8 cellular contexts compared by ENCODE assay signal in the genomic region with DNA sequence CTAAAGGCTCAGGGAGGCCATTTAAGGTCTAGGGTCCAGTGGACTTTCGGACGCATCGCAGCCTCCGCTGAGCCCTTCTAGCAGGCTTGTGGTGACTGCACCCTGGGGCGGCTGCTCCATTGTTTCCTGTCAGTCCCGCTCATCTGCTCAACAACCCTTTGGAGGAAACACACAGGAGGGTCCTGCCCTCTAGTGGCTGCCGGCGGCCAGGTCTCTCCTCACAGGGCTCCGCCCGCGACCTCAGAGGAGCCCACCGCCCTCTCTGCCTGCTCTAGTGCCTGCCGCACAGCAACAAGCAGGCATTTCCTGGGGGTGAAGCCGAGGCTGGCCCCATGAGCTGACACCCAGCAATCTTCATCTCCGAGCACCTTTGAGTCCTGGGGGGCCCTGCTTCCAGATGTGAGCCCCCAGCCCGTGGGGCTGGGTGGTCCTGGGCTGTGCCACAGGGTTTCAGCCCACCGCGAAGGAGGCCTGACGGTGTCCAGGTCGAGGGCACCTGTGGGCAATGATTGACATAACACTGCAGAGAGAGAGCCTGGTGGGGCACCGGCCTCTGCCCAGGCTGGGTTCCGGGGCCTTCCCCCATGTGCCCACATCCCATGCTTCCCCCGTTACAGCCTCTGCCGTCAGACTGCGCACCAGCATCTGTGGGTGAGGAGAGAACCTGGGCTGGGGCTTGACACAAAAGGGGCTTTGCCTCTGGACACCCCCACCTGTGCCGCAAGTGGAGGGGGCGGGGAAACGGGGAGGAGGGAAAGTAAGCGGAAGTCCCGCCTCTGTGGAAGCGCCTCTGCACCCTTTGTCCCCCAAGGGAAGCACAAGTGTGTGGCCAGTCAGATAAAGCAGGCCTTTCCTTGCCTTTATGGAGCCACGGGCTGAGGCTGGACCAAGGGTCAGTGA. TPM values are rescaled to one million over a fixed set of nuclear protein-coding genes. Genes with fewer than 3 reads are reported as not detected.
DNase-seq lines count a peak whose midpoint lies in the region; ATAC-seq and TF ChIP-seq lines count a peak whose summit lies in the region.

No MANE protein-coding gene starts in this region.

- H3K4me3 ChIP-seq in choroid plexus epithelial cell (ENCODE audit: low read depth, low read length), result peak overlapping the region; percentile 66

- DNase-seq in AG08396 (ENCODE audit: low spot score) (peak; percentile 81), NCI-H2227 treated with DMSO at 0.1 percent for 48 hours (lab: John Stamatoyannopoulos, UW) (peak; percentile 23), choroid plexus epithelial cell (ENCODE audit: low read depth) (peak; percentile 79), left lobe of liver (ENCODE audit: low spot score) (peak; percentile 84)
- DNase-seq in activated CD4-positive, alpha-beta T cell treated with anti-CD3 and anti-CD28 coated beads for 1 hour, result peak; percentile 78
- peak; percentile 88 to 91 for DNase-seq in stimulated activated CD4-positive, alpha-beta T cell treated with anti-CD3 and anti-CD28 coated beads, Interleukin-2, amount 100 ng/mL, for 24 hours

- ATAC-seq in GM18867 (IDR thresholded peaks at IDR 0.05; ENCODE audit: unreplicated experiment) (peak; percentile 86), HG03095 (IDR thresholded peaks at IDR 0.05; ENCODE audit: unreplicated experiment) (peak; percentile 87), left lobe of liver (peak; percentile 89)

- TF ChIP-seq CTCF in choroid plexus epithelial cell (conservative IDR thresholded peaks at IDR 0.05; ENCODE audit: low read depth, low read length), result peak; percentile 92

RNA-seq across cellular contexts. Expression of a gene that starts 27.0 kb away (rescaled TPM):
- 14.0 TPM for total RNA-seq in left lobe of liver

RNA-seq across cellular contexts. Expression of a gene that starts 57.3 kb away (rescaled TPM):
- total RNA-seq in left lobe of liver, result 11.8 TPM

Comparison
In these comparisons a context has a peak if more than half of its experiments do, and no peak if none do; other contexts are left out.
1. Peak in every context shown above with its lines: DNase-seq, ATAC-seq and H3K4me3 ChIP-seq.
2. DNase-seq: peak in every context shown above with its lines; median percentile 90 in stimulated activated CD4-positive, alpha-beta T cell treated with anti-CD3 and anti-CD28 coated beads, Interleukin-2, amount 100 ng/mL, for 24 hours; 84 in left lobe of liver; 81 in AG08396; 79 in choroid plexus epithelial cell; 78 in activated CD4-positive, alpha-beta T cell treated with anti-CD3 and anti-CD28 coated beads for 1 hour; 23 in NCI-H2227 treated with DMSO at 0.1 percent for 48 hours.